8 cellular contexts compared by ENCODE assay signal in genomic region chr18:9147440-9148238, GRCh38. TPM values are rescaled to one million over a fixed set of nuclear protein-coding genes. Genes with fewer than 3 reads are reported as not detected.
DNase-seq lines count a peak whose midpoint lies in the region; ATAC-seq and TF ChIP-seq lines count a peak whose summit lies in the region.

No MANE protein-coding gene starts in this region.

- DNase-seq in AG09309 (ENCODE audit: low read depth): peak; percentile 45
- peak; percentile 7 for DNase-seq in NCI-H510A (lab: John Stamatoyannopoulos, UW)
- no peak for DNase-seq in activated naive CD4-positive, alpha-beta T cell treated with anti-CD3 and anti-CD28 coated beads, Interleukin-2, amount 50 U/mL, for 72 hours (ENCODE audit: low spot score in 2 of 2)
- peak; percentile 54 for DNase-seq in glomerular endothelial cell (ENCODE audit: extremely low read depth, low read depth, low spot score)
- no peak for DNase-seq in psoas muscle
- DNase-seq in stimulated activated CD8-positive, alpha-beta memory T cell treated with anti-CD3 and anti-CD28 coated beads, Interleukin-4, amount 100 ng/mL, for 48 hours: no peak

- H3K27me3 ChIP-seq in psoas muscle (ENCODE audit: insufficient read depth in 3 of 3, low read length in 2 of 3): no peaks in the 10 kb centered on the region

- peak overlapping the region; percentile 41 for H3K27ac ChIP-seq in psoas muscle

- no peaks in the 10 kb centered on the region for H3K36me3 ChIP-seq in psoas muscle (ENCODE audit: insufficient read depth in 1 of 2, low read depth in 1 of 2)

- 11 to 18% (median 12%) methylated on average over 1 of the region's 1 CpG for WGBS in psoas muscle, 3 donors

- intact Hi-C loops in psoas muscle (cut with DNase I): loop anchor here (1.0 to 5.0 kb wide), 3 partner anchors 45 to 75 kb away; no protein-coding TSS in a partner anchor

- no peaks in the 10 kb centered on the region for H3K9me3 Mint-ChIP-seq in activated naive CD4-positive, alpha-beta T cell treated with anti-CD3 and anti-CD28 coated beads, Interleukin-2, amount 50 U/mL, for 72 hours

- H3K4me1 ChIP-seq in psoas muscle: peaks cover 88% of the 10 kb centered on the region

- no peak overlapping the region for H3K4me3 ChIP-seq in AG09309 (ENCODE audit: control insufficient read depth, low read depth, low read length)
- H3K4me3 ChIP-seq in psoas muscle: no peak overlapping the region

- H3K27ac Mint-ChIP-seq in activated naive CD4-positive, alpha-beta T cell treated with anti-CD3 and anti-CD28 coated beads, Interleukin-2, amount 50 U/mL, for 72 hours: peak overlapping the region; percentile 18 to 74

- H3K36me3 Mint-ChIP-seq in activated naive CD4-positive, alpha-beta T cell treated with anti-CD3 and anti-CD28 coated beads, Interleukin-2, amount 50 U/mL, for 72 hours: peaks cover 0 to 8% of the 10 kb centered on the region in 2 donors

- no peaks in the 10 kb centered on the region for H3K9me3 ChIP-seq in psoas muscle

- peak; percentile 59 for ATAC-seq in HG03095 (IDR thresholded peaks at IDR 0.05; ENCODE audit: unreplicated experiment)
- ATAC-seq in activated naive CD4-positive, alpha-beta T cell treated with anti-CD3 and anti-CD28 coated beads, Interleukin-2, amount 50 U/mL, for 72 hours: peak; percentile 49 to 53
- peak; percentile 82 to 93 (median 86) for ATAC-seq in psoas muscle

- peak; percentile 78 for TF ChIP-seq CTCF in AG09309 (IDR thresholded peaks at IDR 0.05; ENCODE audit: control insufficient read depth, insufficient read depth, low read depth, low read length, missing control alignments)
- TF ChIP-seq CTCF in GM12801 (IDR thresholded peaks at IDR 0.05; ENCODE audit: extremely low read depth, insufficient read length): peak; percentile 37
- TF ChIP-seq CTCF in psoas muscle (IDR thresholded peaks at IDR 0.05): peak; percentile 70

RNA-seq across cellular contexts. Expression of gene ANKRD12, which starts 11.1 kb away (rescaled TPM):
- 10 to 100 TPM; 63.7 to 72.3 TPM for total RNA-seq in activated naive CD4-positive, alpha-beta T cell treated with anti-CD3 and anti-CD28 coated beads, Interleukin-2, amount 50 U/mL, for 72 hours
- total RNA-seq in glomerular endothelial cell (12.5 and 16.3 TPM in 2 replicates), psoas muscle (10 to 100 TPM; 36.7 to 49.0 (median 44.4) TPM)
- 10 to 100 TPM in 1 of 3 donors, 1 to 10 TPM in 2; 5.7 to 12.0 (median 5.9) TPM for polyA plus RNA-seq in psoas muscle

RNA-seq across cellular contexts. Expression of gene NDUFV2, which starts 45.1 kb away (rescaled TPM):
- total RNA-seq in activated naive CD4-positive, alpha-beta T cell treated with anti-CD3 and anti-CD28 coated beads, Interleukin-2, amount 50 U/mL, for 72 hours: 100 to 1,000 TPM; 311 to 402 TPM
- 93.2 and 130 TPM in 2 replicates for total RNA-seq in glomerular endothelial cell
- 100 to 1,000 TPM; 312 to 467 (median 328) TPM for total RNA-seq in psoas muscle
- polyA plus RNA-seq in psoas muscle: 100 to 1,000 TPM; 451 to 565 (median 547) TPM

Comparison
In these comparisons a context has a peak if more than half of its experiments do, and no peak if none do; other contexts are left out.
1. DNase-seq: peak in AG09309 (single experiment), NCI-H510A (single experiment) and glomerular endothelial cell (single experiment); none in activated naive CD4-positive, alpha-beta T cell treated with anti-CD3 and anti-CD28 coated beads, Interleukin-2, amount 50 U/mL, for 72 hours (0 of 2), psoas muscle (0 of 2) and stimulated activated CD8-positive, alpha-beta memory T cell treated with anti-CD3 and anti-CD28 coated beads, Interleukin-4, amount 100 ng/mL, for 48 hours (single experiment).
2. Peak in every context shown above with its lines, with median percentiles within 50 percentile points of each other: CTCF ChIP-seq and ATAC-seq.